ENCODE assay signal across 2 cellular contexts in genomic region chr2:226715347-226715990, GRCh38.
TF ChIP-seq lines count a peak whose summit lies in the region.

No MANE protein-coding gene starts in this region.

TF ChIP-seq in H1, 55 proteins besides CTCF, POLR2A, EP300 and RAD21:
- TF ChIP-seq NRF1 (IDR thresholded peaks at IDR 0.05; ENCODE audit: low read depth, low read length) (no peak), NANOG (IDR thresholded peaks at IDR 0.05; ENCODE audit: insufficient read depth, low read depth, low read length, poor library complexity, severe bottlenecking) (no peak)

TF ChIP-seq in SK-N-SH, 30 proteins besides CTCF, POLR2A, EP300 and RAD21:
- TF ChIP-seq RCOR1 (IDR thresholded peaks at IDR 0.05; ENCODE audit: low read length), result no peak
- TF ChIP-seq FOXM1 (IDR thresholded peaks at IDR 0.05; ENCODE audit: low read depth), result no peak
- no peak for TF ChIP-seq TCF12 (IDR thresholded peaks at IDR 0.05)
- TF ChIP-seq TAF1 (IDR thresholded peaks at IDR 0.05; ENCODE audit: borderline replicate concordance, low read depth, low read length), result no peak
- TF ChIP-seq MAX (IDR thresholded peaks at IDR 0.05; ENCODE audit: low read depth), result no peak
- no peak for TF ChIP-seq POLR2AphosphoS5 (IDR thresholded peaks at IDR 0.05; ENCODE audit: low read depth, low read length)
- no peak for TF ChIP-seq TEAD4 (IDR thresholded peaks at IDR 0.05; ENCODE audit: borderline replicate concordance, insufficient read depth)
- no peak for TF ChIP-seq USF2 (IDR thresholded peaks at IDR 0.05; ENCODE audit: borderline replicate concordance, low read depth, low read length)
- TF ChIP-seq USF1 (IDR thresholded peaks at IDR 0.05; ENCODE audit: borderline replicate concordance, low read depth), result no peak
TF ChIP-seq in SK-N-SH: peak in this region for 0.
